15 cellular contexts compared by ENCODE assay signal in genomic region chr19:17564783-17565182, GRCh38. TPM values are rescaled to one million over a fixed set of nuclear protein-coding genes. Genes with fewer than 3 reads are reported as not detected.
DNase-seq lines count a peak whose midpoint lies in the region; ATAC-seq and TF ChIP-seq lines count a peak whose summit lies in the region.
"Had no signal": no experiment of that assay in that cellular context is flagged by ENCODE, and none has a peak within 500 bp of the region (broad histone marks: within the 10 kb centered on the region; RNA-seq: fewer than 3 reads in every experiment).

No MANE protein-coding gene starts in this region.

- 72% methylated on average over 6 of the region's 6 CpGs for WGBS in mammary epithelial cell (ENCODE audit: low coverage, missing lambda C conversion rate)

- H3K9ac ChIP-seq in mammary epithelial cell (ENCODE audit: insufficient read depth, low read length), result no peak overlapping the region
- H3K9ac ChIP-seq in neural progenitor cell, result no peak overlapping the region

- H3K27me3 ChIP-seq in mammary epithelial cell (ENCODE audit: insufficient read depth, low read length) (no peaks in the 10 kb centered on the region), Caco-2 (replicated peaks; ENCODE audit: control insufficient read depth, insufficient read depth, low read length) (no peaks in the 10 kb centered on the region), neural progenitor cell (no peaks in the 10 kb centered on the region)

- H4K20me1 ChIP-seq in mammary epithelial cell (ENCODE audit: insufficient read depth, low read length) (no peaks in the 10 kb centered on the region), neural progenitor cell (ENCODE audit: low read depth) (no peaks in the 10 kb centered on the region)

- no peak overlapping the region for H3K4me2 ChIP-seq in mammary epithelial cell (ENCODE audit: insufficient read depth, low read depth, low read length)
- H3K4me2 ChIP-seq in neural progenitor cell, result no peak overlapping the region

- CTCF ChIA-PET in MCF 10A (lab: Yijun Ruan, JAX) (interaction anchor here (1.0 to 1.4 kb wide), 3 partner anchors 9 to 202 kb away, joined by 3 to 9 read pairs (median 3); no protein-coding TSS in a partner anchor), mammary epithelial cell (lab: Charles Lee; ENCODE audit: low non-redundant PET) (no interaction called here), Caco-2 (lab: Charles Lee) (no interaction called here)
- CTCF ChIA-PET in activated CD8-positive, alpha-beta T cell treated with anti-CD3 and anti-CD28 coated beads, Interleukin-2, amount 10 ng/mL, durations not matched to agents 7 days and 5 days (lab: Charles Lee), result no interaction called here

- H3K79me2 ChIP-seq in mammary epithelial cell (ENCODE audit: insufficient read depth, low read length) (peaks cover 20% of the 10 kb centered on the region), neural progenitor cell (ENCODE audit: low read depth) (no peaks in the 10 kb centered on the region)

- H3K4me1 Mint-ChIP-seq in MCF 10A (ENCODE audit: insufficient read depth, unreplicated experiment) (peaks cover 8% of the 10 kb centered on the region), Caco-2 (ENCODE audit: low read depth, unreplicated experiment) (peaks cover 6% of the 10 kb centered on the region), neural progenitor cell (peaks cover 6% of the 10 kb centered on the region)
- H3K4me1 Mint-ChIP-seq in activated CD8-positive, alpha-beta T cell treated with anti-CD3 and anti-CD28 coated beads, Interleukin-2, amount 10 ng/mL, durations not matched to agents 7 days and 5 days (ENCODE audit: low read depth), result no peaks in the 10 kb centered on the region

- no peaks in the 10 kb centered on the region for H3K9me3 Mint-ChIP-seq in MCF 10A (ENCODE audit: unreplicated experiment)
- no peaks in the 10 kb centered on the region for H3K9me3 Mint-ChIP-seq in Caco-2 (ENCODE audit: unreplicated experiment)
- H3K9me3 Mint-ChIP-seq in neural progenitor cell, result no peaks in the 10 kb centered on the region
- no peaks in the 10 kb centered on the region for H3K9me3 Mint-ChIP-seq in activated CD8-positive, alpha-beta T cell treated with anti-CD3 and anti-CD28 coated beads, Interleukin-2, amount 10 ng/mL, durations not matched to agents 7 days and 5 days (ENCODE audit: insufficient read depth)

- H3K27me3 Mint-ChIP-seq in MCF 10A (ENCODE audit: insufficient read depth, unreplicated experiment) (no peaks in the 10 kb centered on the region), Caco-2 (ENCODE audit: insufficient read depth, unreplicated experiment) (no peaks in the 10 kb centered on the region), neural progenitor cell (ENCODE audit: insufficient read depth, low read depth) (no peaks in the 10 kb centered on the region)
- no peaks in the 10 kb centered on the region for H3K27me3 Mint-ChIP-seq in activated CD8-positive, alpha-beta T cell treated with anti-CD3 and anti-CD28 coated beads, Interleukin-2, amount 10 ng/mL, durations not matched to agents 7 days and 5 days (ENCODE audit: low read depth)

- H3K27ac ChIP-seq in mammary epithelial cell (ENCODE audit: insufficient read depth, low read depth, low read length) (no peak overlapping the region), neural progenitor cell (no peak overlapping the region)

- peak overlapping the region; percentile 24 for H3K27ac Mint-ChIP-seq in MCF 10A (ENCODE audit: low read depth, unreplicated experiment)
- peak overlapping the region; percentile 28 for H3K27ac Mint-ChIP-seq in Caco-2 (ENCODE audit: unreplicated experiment)
- peak overlapping the region; percentile 57 for H3K27ac Mint-ChIP-seq in neural progenitor cell
- H3K27ac Mint-ChIP-seq in activated CD8-positive, alpha-beta T cell treated with anti-CD3 and anti-CD28 coated beads, Interleukin-2, amount 10 ng/mL, durations not matched to agents 7 days and 5 days, result no peak overlapping the region

- peaks cover 90% of the 10 kb centered on the region for H3K36me3 Mint-ChIP-seq in MCF 10A (ENCODE audit: insufficient read depth, unreplicated experiment)
- peaks cover 69% of the 10 kb centered on the region for H3K36me3 Mint-ChIP-seq in Caco-2 (ENCODE audit: insufficient read depth, unreplicated experiment)
- peaks cover 14% of the 10 kb centered on the region for H3K36me3 Mint-ChIP-seq in neural progenitor cell
- H3K36me3 Mint-ChIP-seq in activated CD8-positive, alpha-beta T cell treated with anti-CD3 and anti-CD28 coated beads, Interleukin-2, amount 10 ng/mL, durations not matched to agents 7 days and 5 days (ENCODE audit: low read depth), result peaks cover 61% of the 10 kb centered on the region

- no peak overlapping the region for H3K4me3 ChIP-seq in mammary epithelial cell (replicated peaks in 1 of 3; ENCODE audit: insufficient read depth in 1 of 3, low read depth in 2 of 3, low read length in 3 of 3)
- H3K4me3 ChIP-seq in Caco-2 (ENCODE audit: low read depth, low read length), result no peak overlapping the region
- no peak overlapping the region for H3K4me3 ChIP-seq in neural progenitor cell
- H3K4me3 ChIP-seq: K562 had no signal

- peaks cover 5% of the 10 kb centered on the region for H3F3A ChIP-seq in neural progenitor cell (ENCODE audit: low read depth)

- ATAC-seq in activated CD8-positive, alpha-beta T cell treated with anti-CD3 and anti-CD28 coated beads, Interleukin-2, amount 10 ng/mL, durations not matched to agents 7 days and 5 days, result no peak
- ATAC-seq: K562 had no signal

- in situ Hi-C loops in mammary epithelial cell (cut with MboI; ENCODE audit: low sequenced_read_pairs in 2 of 2), result no loop called here

- POLR2A ChIA-PET in MCF 10A (lab: Yijun Ruan, JAX), result no interaction called here
- POLR2A ChIA-PET in Caco-2 (lab: Charles Lee), result no interaction called here
- POLR2A ChIA-PET in activated CD8-positive, alpha-beta T cell treated with anti-CD3 and anti-CD28 coated beads, Interleukin-2, amount 10 ng/mL, durations not matched to agents 7 days and 5 days (lab: Charles Lee), result no interaction called here

- DNase-seq in MCF 10A (ENCODE audit: unreplicated experiment), result no peak
- no peak for DNase-seq in mammary epithelial cell
- no peak for DNase-seq in Caco-2
- DNase-seq in dermis microvascular lymphatic vessel endothelial cell (ENCODE audit: low read depth in 2 of 2), result peak; percentile 38 to 64
- DNase-seq in neural progenitor cell (ENCODE audit: low spot score), result no peak
- DNase-seq in DMS79 (lab: John Stamatoyannopoulos, UW), result no peak
- DNase-seq in activated CD8-positive, alpha-beta T cell treated with anti-CD3 and anti-CD28 coated beads, Interleukin-2, amount 10 ng/mL, durations not matched to agents 7 days and 5 days, result no peak
- DNase-seq: C1 segment of cervical spinal cord, EL, GOT3, MV-4-11, NCI-H1417, NCI-H187 treated with DMSO at 0.1 percent for 48 hours, NCI-H526 treated with DMSO at 0.1 percent for 48 hours had no signal

- H3K36me3 ChIP-seq in mammary epithelial cell (ENCODE audit: insufficient read depth, low read length) (peaks cover 28% of the 10 kb centered on the region), Caco-2 (ENCODE audit: control insufficient read depth, insufficient read depth, low read length) (no peaks in the 10 kb centered on the region; the same call in 1 of the 2 replicates), neural progenitor cell (no peaks in the 10 kb centered on the region)

- H3K4me1 ChIP-seq in mammary epithelial cell (ENCODE audit: insufficient read depth, low read length), result no peaks in the 10 kb centered on the region
- H3K4me1 ChIP-seq in Caco-2, result 0 out of 2 replicates have a peak, but pooled peaks cover 5% of the 10 kb centered on the region
- H3K4me1 ChIP-seq in neural progenitor cell, result no peaks in the 10 kb centered on the region

- dilution Hi-C loops in mammary epithelial cell (cut with HindIII; ENCODE audit: low sequenced_read_pairs), result no loop called here

- H3K9me3 ChIP-seq in mammary epithelial cell (replicated peaks; ENCODE audit: insufficient read depth, low read length) (no peaks in the 10 kb centered on the region), Caco-2 (no peaks in the 10 kb centered on the region), neural progenitor cell (ENCODE audit: low read depth) (no peaks in the 10 kb centered on the region)

- H2AFZ ChIP-seq in mammary epithelial cell (ENCODE audit: low read depth, low read length) (no peak overlapping the region), neural progenitor cell (replicated peaks) (no peak overlapping the region)

- intact Hi-C loops in MCF 10A (cut with micrococcal nuclease) (no loop called here), mammary epithelial cell (cut with micrococcal nuclease) (no loop called here), Caco-2 (cut with micrococcal nuclease; ENCODE audit: unreplicated experiment) (no loop called here)

- TF ChIP-seq CTCF in MCF 10A (IDR thresholded peaks at IDR 0.05; ENCODE audit: unreplicated experiment) (no peak), mammary epithelial cell (conservative IDR thresholded peaks at IDR 0.05 in 1 of 2, IDR thresholded peaks at IDR 0.05 in 1 of 2; ENCODE audit: extremely low read depth in 1 of 2, insufficient read depth in 1 of 2, low read depth in 1 of 2, low read length in 2 of 2) (no peak), Caco-2 (IDR thresholded peaks at IDR 0.05; ENCODE audit: insufficient read depth in 1 of 2, low read depth in 1 of 2, low read length in 1 of 2, severe bottlenecking in 1 of 2, unreplicated experiment in 1 of 2) (no peak), neural progenitor cell (IDR thresholded peaks at IDR 0.05) (no peak)

- BruUV-seq in MCF 10A (replicated peaks; lab: Mats Ljungman, UMichigan) (no TSS peak), mammary epithelial cell (replicated peaks; lab: Mats Ljungman, UMichigan) (no TSS peak), Caco-2 (replicated peaks; lab: Mats Ljungman, UMichigan) (no TSS peak)

- H3K4me3 Mint-ChIP-seq in MCF 10A (ENCODE audit: unreplicated experiment) (no peak overlapping the region), Caco-2 (ENCODE audit: unreplicated experiment) (no peak overlapping the region), neural progenitor cell (no peak overlapping the region)
- H3K4me3 Mint-ChIP-seq in activated CD8-positive, alpha-beta T cell treated with anti-CD3 and anti-CD28 coated beads, Interleukin-2, amount 10 ng/mL, durations not matched to agents 7 days and 5 days, result no peak overlapping the region

RNA-seq across cellular contexts. Expression of gene COLGALT1, which starts 9.3 kb away (rescaled TPM):
- total RNA-seq in MCF 10A (2022) (103 and 107 TPM in 2 replicates), mammary epithelial cell (10 to 100 TPM; 74.2 to 92.5 TPM), Caco-2 (2022) (80.1 and 81.9 TPM in 2 replicates), dermis microvascular lymphatic vessel endothelial cell (57.9 and 60.7 TPM in 2 replicates), neural progenitor cell (ENCODE audit: low replicate concordance) (38.4 and 60.3 TPM in 2 replicates)
- polyA plus RNA-seq in mammary epithelial cell, result 127 TPM
- polyA minus RNA-seq in mammary epithelial cell, result 162 TPM
- 10 to 100 TPM; 74.6 to 75.0 TPM for total RNA-seq in activated CD8-positive, alpha-beta T cell treated with anti-CD3 and anti-CD28 coated beads, Interleukin-2, amount 10 ng/mL, durations not matched to agents 7 days and 5 days

RNA-seq across cellular contexts. Expression of gene PGLS, which starts 53.3 kb away (rescaled TPM):
- total RNA-seq in MCF 10A (2022), result 115 and 143 TPM in 2 replicates
- 100 to 1,000 TPM in 1 of 2 donors, 10 to 100 TPM in 1; 57.2 to 101 TPM for total RNA-seq in mammary epithelial cell
- 56.6 TPM for polyA plus RNA-seq in mammary epithelial cell
- polyA minus RNA-seq in mammary epithelial cell, result 68.2 TPM
- 69.2 and 69.7 TPM in 2 replicates for total RNA-seq in Caco-2 (2022)
- total RNA-seq in dermis microvascular lymphatic vessel endothelial cell, result 32.6 and 80.5 TPM in 2 replicates
- total RNA-seq in neural progenitor cell (ENCODE audit: low replicate concordance), result 22.8 and 86.0 TPM in 2 replicates
- total RNA-seq in activated CD8-positive, alpha-beta T cell treated with anti-CD3 and anti-CD28 coated beads, Interleukin-2, amount 10 ng/mL, durations not matched to agents 7 days and 5 days, result 10 to 100 TPM; 94.0 to 99.9 TPM

Comparison
In these comparisons a context has a peak if more than half of its experiments do, and no peak if none do; other contexts are left out.
1. DNase-seq: peak in dermis microvascular lymphatic vessel endothelial cell (2 of 2); none in MCF 10A (single experiment), mammary epithelial cell (single experiment), Caco-2 (0 of 2), neural progenitor cell (single experiment), DMS79 (single experiment) and activated CD8-positive, alpha-beta T cell treated with anti-CD3 and anti-CD28 coated beads, Interleukin-2, amount 10 ng/mL, durations not matched to agents 7 days and 5 days (single experiment).